Comparison of ENCODE assay signal across 11 cellular contexts in genomic region chr2:96159084-96159830, GRCh38. TPM values are rescaled to one million over a fixed set of nuclear protein-coding genes. Genes with fewer than 3 reads are reported as not detected.
DNase-seq lines count a peak whose midpoint lies in the region; ATAC-seq and TF ChIP-seq lines count a peak whose summit lies in the region.
"Had no signal": no experiment of that assay in that cellular context is flagged by ENCODE, and none has a peak within 500 bp of the region (broad histone marks: within the 10 kb centered on the region; RNA-seq: fewer than 3 reads in every experiment).

No MANE protein-coding gene starts in this region.

- TF ChIP-seq CTCF in GM12865 (IDR thresholded peaks at IDR 0.05; ENCODE audit: insufficient read depth, low read depth, low read length, missing control alignments) (no peak), VCaP (conservative IDR thresholded peaks at IDR 0.05) (no peak), spleen (IDR thresholded peaks at IDR 0.05 in 8 of 11, conservative IDR thresholded peaks at IDR 0.05 in 3 of 11) (no peak), uterus (IDR thresholded peaks at IDR 0.05) (no peak)

- peaks cover 9% of the 10 kb centered on the region for H3K36me3 Mint-ChIP-seq in activated naive CD8-positive, alpha-beta T cell treated with anti-CD3 and anti-CD28 coated beads, Interleukin-2, amount 10 ng/mL, durations not matched to agents 7 days and 5 days

- H3K4me1 Mint-ChIP-seq in activated naive CD8-positive, alpha-beta T cell treated with anti-CD3 and anti-CD28 coated beads, Interleukin-2, amount 10 ng/mL, durations not matched to agents 7 days and 5 days: peaks cover 61% of the 10 kb centered on the region

- POLR2A ChIA-PET in activated naive CD8-positive, alpha-beta T cell treated with anti-CD3 and anti-CD28 coated beads, Interleukin-2, amount 10 ng/mL, durations not matched to agents 7 days and 5 days (lab: Charles Lee): interaction anchor here (4.4 kb wide), 1 partner anchor 14 kb away, joined by 51 read pairs; the partner anchor contains the start of gene DUSP2

- H3K27me3 ChIP-seq in spleen (replicated peaks in 1 of 7): no peaks in the 10 kb centered on the region
- H3K27me3 ChIP-seq in uterus: no peaks in the 10 kb centered on the region

- H3K4me1 ChIP-seq in spleen (peaks cover 34 to 84% (median 71%) of the 10 kb centered on the region in 6 donors), uterus (no peaks in the 10 kb centered on the region)

- H3K9me3 Mint-ChIP-seq in activated naive CD8-positive, alpha-beta T cell treated with anti-CD3 and anti-CD28 coated beads, Interleukin-2, amount 10 ng/mL, durations not matched to agents 7 days and 5 days: peaks cover 3% of the 10 kb centered on the region

- H3K27ac ChIP-seq in VCaP (peak overlapping the region; percentile 31; the same call in 1 of the 2 replicates), spleen (peak overlapping the region in 4 of 8 donors; percentile 65 to 93 (median 76)), uterus (no peak overlapping the region)

- H3K9me3 ChIP-seq in spleen (peaks cover 0 to 8% (median 0%) of the 10 kb centered on the region in 8 donors), uterus (no peaks in the 10 kb centered on the region)

- WGBS in spleen, 5 donors: 70 to 85% (median 75%) methylated on average over 17 of the region's 17 CpGs

- TF ChIP-seq POLR2A in spleen (IDR thresholded peaks at IDR 0.05): no peak
- TF ChIP-seq POLR2A in uterus (IDR thresholded peaks at IDR 0.05): no peak

- H3K36me3 ChIP-seq in spleen: no peaks in the 10 kb centered on the region
- no peaks in the 10 kb centered on the region for H3K36me3 ChIP-seq in uterus

- peak overlapping the region; percentile 41 for H3K4me3 Mint-ChIP-seq in activated naive CD8-positive, alpha-beta T cell treated with anti-CD3 and anti-CD28 coated beads, Interleukin-2, amount 10 ng/mL, durations not matched to agents 7 days and 5 days

- no peak for ATAC-seq in activated naive CD8-positive, alpha-beta T cell treated with anti-CD3 and anti-CD28 coated beads, Interleukin-2, amount 10 ng/mL, durations not matched to agents 7 days and 5 days (ENCODE audit: low read depth)
- no peak for ATAC-seq in HG03196 (IDR thresholded peaks at IDR 0.05; ENCODE audit: unreplicated experiment)

- DNase-seq in GM12865 (ENCODE audit: low read depth): peak; percentile 68
- DNase-seq in activated naive CD8-positive, alpha-beta T cell treated with anti-CD3 and anti-CD28 coated beads, Interleukin-2, amount 10 ng/mL, durations not matched to agents 7 days and 5 days: no peak
- DNase-seq in spleen: peak; percentile 76
- DNase-seq in iPS-NIHi7 (ENCODE audit: extremely low spot score): no peak
- DNase-seq in HCEC 1CT: no peak
- DNase-seq in uterus: no peak
- DNase-seq: anterior cingulate cortex, DMS153 had no signal

- intact Hi-C loops in spleen (cut with DNase I; ENCODE audit: low total_unique reads): no loop called here
- intact Hi-C loops in uterus (cut with DNase I; ENCODE audit: low total_unique reads): no loop called here

- peaks cover 6% of the 10 kb centered on the region for H3K27me3 Mint-ChIP-seq in activated naive CD8-positive, alpha-beta T cell treated with anti-CD3 and anti-CD28 coated beads, Interleukin-2, amount 10 ng/mL, durations not matched to agents 7 days and 5 days

- H3K4me3 ChIP-seq in GM12865 (ENCODE audit: low read depth, low read length): peak overlapping the region; percentile 64
- no peak overlapping the region for H3K4me3 ChIP-seq in spleen
- no peak overlapping the region for H3K4me3 ChIP-seq in uterus

- H3K27ac Mint-ChIP-seq in activated naive CD8-positive, alpha-beta T cell treated with anti-CD3 and anti-CD28 coated beads, Interleukin-2, amount 10 ng/mL, durations not matched to agents 7 days and 5 days: peak overlapping the region; percentile 84

RNA-seq across cellular contexts. Expression of gene DUSP2, which starts 14.0 kb away (rescaled TPM):
- 10 to 100 TPM; 47.7 to 50.2 TPM for total RNA-seq in activated naive CD8-positive, alpha-beta T cell treated with anti-CD3 and anti-CD28 coated beads, Interleukin-2, amount 10 ng/mL, durations not matched to agents 7 days and 5 days
- total RNA-seq in spleen: 10 to 100 TPM; 27.2 to 88.0 (median 45.0) TPM
- polyA plus RNA-seq in spleen: 10 to 100 TPM; 24.2 to 60.8 (median 47.6) TPM
- total RNA-seq in uterus: 10 to 100 TPM in 1 of 4 donors, 1 to 10 TPM in 3; 2.4 to 33.3 (median 6.2) TPM

RNA-seq across cellular contexts. Expression of gene ASTL, which starts 21.0 kb away (rescaled TPM):
- total RNA-seq in activated naive CD8-positive, alpha-beta T cell treated with anti-CD3 and anti-CD28 coated beads, Interleukin-2, amount 10 ng/mL, durations not matched to agents 7 days and 5 days: 10 to 100 TPM; 12.2 to 14.7 TPM
- total RNA-seq in spleen: 1 to 10 TPM in 2 of 7 donors, under 1 TPM in 4, not detected in 1; 0.49 to 2.2 (median 0.72) TPM
- under 1 TPM; 0.24 to 0.33 (median 0.29) TPM for polyA plus RNA-seq in spleen
- not detected for total RNA-seq in uterus
- total RNA-seq: temporal lobe had no signal

RNA-seq across cellular contexts. Expression of gene ADRA2B, which starts 42.9 kb away (rescaled TPM):
- total RNA-seq in activated naive CD8-positive, alpha-beta T cell treated with anti-CD3 and anti-CD28 coated beads, Interleukin-2, amount 10 ng/mL, durations not matched to agents 7 days and 5 days: under 1 TPM; 0.17 to 0.26 TPM
- 10 to 100 TPM in 3 of 7 donors, 1 to 10 TPM in 4; 3.1 to 14.2 (median 9.0) TPM for total RNA-seq in spleen
- polyA plus RNA-seq in spleen: 1 to 10 TPM; 1.8 to 4.2 (median 1.8) TPM
- total RNA-seq in uterus: 1 to 10 TPM in 2 of 4 donors, under 1 TPM in 1, not detected in 1; 0.51 to 5.4 (median 2.6) TPM
- total RNA-seq: temporal lobe had no signal

RNA-seq across cellular contexts. Expression of gene STARD7, which starts 49.4 kb away (rescaled TPM):
- 100 to 1,000 TPM; 105 to 114 TPM for total RNA-seq in activated naive CD8-positive, alpha-beta T cell treated with anti-CD3 and anti-CD28 coated beads, Interleukin-2, amount 10 ng/mL, durations not matched to agents 7 days and 5 days
- 100 to 1,000 TPM in 5 of 7 donors, 10 to 100 TPM in 2; 89.8 to 174 (median 123) TPM for total RNA-seq in spleen
- polyA plus RNA-seq in spleen: 10 to 100 TPM; 45.1 to 73.0 (median 52.2) TPM
- total RNA-seq in uterus: 100 to 1,000 TPM in 1 of 4 donors, 10 to 100 TPM in 3; 53.5 to 128 (median 76.4) TPM

Comparison
In these comparisons a context has a peak if more than half of its experiments do, and no peak if none do; other contexts are left out.
1. DNase-seq: peak in GM12865 (single experiment) and spleen (single experiment); none in activated naive CD8-positive, alpha-beta T cell treated with anti-CD3 and anti-CD28 coated beads, Interleukin-2, amount 10 ng/mL, durations not matched to agents 7 days and 5 days (single experiment), iPS-NIHi7 (single experiment), HCEC 1CT (single experiment) and uterus (0 of 2).
2. RNA of gene ASTL, which starts 21.0 kb away (total RNA-seq): 12.2 to 14.7 TPM in activated naive CD8-positive, alpha-beta T cell treated with anti-CD3 and anti-CD28 coated beads, Interleukin-2, amount 10 ng/mL, durations not matched to agents 7 days and 5 days; 0.49 to 2.2 TPM in spleen and not detected in uterus; every median in the first group is over 4 times any median in the second.